8 cellular contexts compared by ENCODE assay signal in genomic region chr19:41309225-41310030, GRCh38. TPM values are rescaled to one million over a fixed set of nuclear protein-coding genes. Genes with fewer than 3 reads are reported as not detected.
DNase-seq lines count a peak whose midpoint lies in the region; ATAC-seq, FAIRE-seq and TF ChIP-seq lines count a peak whose summit lies in the region.

No MANE protein-coding gene starts in this region.

- CTCF ChIA-PET in CD4-positive, alpha-beta T cell (lab: Charles Lee) = interaction anchor here (0.8 to 5.0 kb wide), 9 partner anchors 11 to 105 kb away, joined by 3 to 43 read pairs (median 9); partner anchors contain the start of genes HNRNPUL1 and TGFB1
- CTCF ChIA-PET in HepG2 (lab: Yijun Ruan, JAX; ENCODE audit: low intra/inter-chr PET ratio, low total read pairs) = interaction anchor here (0.7 to 1.5 kb wide), 4 partner anchors 43 to 183 kb away, joined by 3 to 6 read pairs (median 4); no protein-coding TSS in a partner anchor

- POLR2A ChIA-PET in CD4-positive, alpha-beta T cell (lab: Charles Lee) = interaction anchor here (0.6 to 12.9 kb wide), 13 partner anchors 8 to 105 kb away, joined by 3 to 314 read pairs (median 5); partner anchors contain the start of genes B9D2, HNRNPUL1 and TGFB1
- POLR2A ChIA-PET in HepG2 (lab: Yijun Ruan, JAX) = interaction anchor here (1.2 to 5.3 kb wide), 6 partner anchors 11 to 105 kb away, joined by 4 to 55 read pairs (median 8); partner anchors contain the start of genes HNRNPUL1 and TGFB1

- FAIRE-seq in HepG2 (lab: Jason Lieb, UNC) = peak; percentile 12

- H2AFZ ChIP-seq in Loucy (ENCODE audit: low read length) = peak overlapping the region; percentile 78; the same call in 1 of the 2 replicates
- no peak overlapping the region for H2AFZ ChIP-seq in HepG2 (ENCODE audit: low read length)

- H4K20me1 ChIP-seq in Loucy (ENCODE audit: insufficient read depth, low read length, poor library complexity, severe bottlenecking) = peaks cover 19% of the 10 kb centered on the region
- H4K20me1 ChIP-seq in HepG2 (ENCODE audit: insufficient read depth, low read length) = no peaks in the 10 kb centered on the region

- H3F3A ChIP-seq in Loucy (ENCODE audit: low read depth) = peaks cover 6% of the 10 kb centered on the region; the same call in 1 of the 2 replicates

- no peaks in the 10 kb centered on the region for H3K27me3 ChIP-seq in CD4-positive, alpha-beta T cell (ENCODE audit: control insufficient read depth, insufficient read depth, low read length)
- H3K27me3 ChIP-seq in Loucy (ENCODE audit: insufficient read depth, low read length, poor library complexity, severe bottlenecking) (no peaks in the 10 kb centered on the region), brain microvascular endothelial cell (replicated peaks) (no peaks in the 10 kb centered on the region), HepG2 (ENCODE audit: control insufficient read depth in 1 of 2, insufficient read depth in 2 of 2, low read length in 2 of 2) (no peaks in the 10 kb centered on the region)

- H3K27ac ChIP-seq in CD4-positive, alpha-beta T cell (ENCODE audit: low read depth, low read length) = peak overlapping the region; percentile 97
- H3K27ac ChIP-seq in brain microvascular endothelial cell = peak overlapping the region; percentile 98
- peak overlapping the region; percentile 91 for H3K27ac ChIP-seq in HepG2 (ENCODE audit: extremely low read length, insufficient read depth, low read length)

- no peaks in the 10 kb centered on the region for H3K9me3 ChIP-seq in CD4-positive, alpha-beta T cell (ENCODE audit: control insufficient read depth, low read length)
- H3K9me3 ChIP-seq in Loucy (ENCODE audit: insufficient read depth, low read depth, low read length) = no peaks in the 10 kb centered on the region
- H3K9me3 ChIP-seq in HepG2 (ENCODE audit: low read length) = no peaks in the 10 kb centered on the region

- intact Hi-C loops in CD4-positive, alpha-beta T cell (cut with DNase I, micrococcal nuclease) = loop anchor here (2.0 to 10.0 kb wide), 8 partner anchors 17 to 647 kb away; partner anchors contain the start of genes DMAC2 (in 1 of the 2) and TGFB1 (in 1 of the 2)
- intact Hi-C loops in HepG2 (cut with micrococcal nuclease; ENCODE audit: unreplicated experiment) = loop anchor here (2.0 kb wide), 1 partner anchor 47 kb away; no protein-coding TSS in a partner anchor

- DNase-seq in CD4-positive, alpha-beta T cell = peak in 1 of 10 experiments; percentile 9
- DNase-seq in brain microvascular endothelial cell (no peak), HepG2 (ENCODE audit: low spot score) (no peak), superior temporal gyrus (ENCODE audit: extremely low spot score) (peak; percentile 35)
- DNase-seq in stimulated activated CD4-positive, alpha-beta T cell treated with anti-CD3 and anti-CD28 coated beads, Interleukin-4, amount 100 ng/mL, for 1 hour = no peak

- H3K9ac ChIP-seq in Loucy (ENCODE audit: low read depth, low read length, poor library complexity, severe bottlenecking) (peak overlapping the region; percentile 95), HepG2 (ENCODE audit: insufficient read depth, low read depth, low read length) (peak overlapping the region; percentile 90)

- no peaks in the 10 kb centered on the region for H3K9me3 Mint-ChIP-seq in CD4-positive, alpha-beta T cell

- peak overlapping the region; percentile 95 for H3K4me3 Mint-ChIP-seq in CD4-positive, alpha-beta T cell

- in situ Hi-C loops in brain microvascular endothelial cell (cut with HindIII; ENCODE audit: low pct_ligation_motif_present, low sequenced_read_pairs) (no loop called here), HepG2 (cut with HindIII; ENCODE audit: extremely low pct_ligation_motif_present, low pct_unique_long_range_greater_than_20kb) (loop anchor here (5.0 kb wide), 2 partner anchors 42 to 43 kb away; partner anchors contain the start of gene TGFB1)

- TF ChIP-seq RAD21 in HepG2 (CRISPR knock-in tag; IDR thresholded peaks at IDR 0.05) = no peak

- peak overlapping the region; percentile 97 for H3K27ac Mint-ChIP-seq in CD4-positive, alpha-beta T cell

- no peak for TF ChIP-seq CTCF in CD4-positive, alpha-beta T cell (IDR thresholded peaks at IDR 0.05)
- TF ChIP-seq CTCF in Loucy (conservative IDR thresholded peaks at IDR 0.05; ENCODE audit: low read length) (no peak), brain microvascular endothelial cell (IDR thresholded peaks at IDR 0.05; ENCODE audit: low read depth, low read length, missing control alignments) (no peak), HepG2 (CRISPR knock-in tag; IDR thresholded peaks at IDR 0.05) (no peak)

- WGBS in HepG2 (ENCODE audit: low lambda C conversion rate) = 23% methylated on average over 23 of the region's 23 CpGs

- H3K4me1 ChIP-seq in Loucy (ENCODE audit: insufficient read depth, low read length, poor library complexity, severe bottlenecking) (peaks cover 43% of the 10 kb centered on the region), HepG2 (ENCODE audit: insufficient read depth, low read length) (peaks cover 28% of the 10 kb centered on the region)

- H3K79me2 ChIP-seq in Loucy (ENCODE audit: insufficient read depth, low read length) (peaks cover 48% of the 10 kb centered on the region), HepG2 (ENCODE audit: insufficient read depth, low read length) (peaks cover 25% of the 10 kb centered on the region)

- no peaks in the 10 kb centered on the region for H3K9me2 ChIP-seq in Loucy (replicated peaks; ENCODE audit: low read depth, low read length)

- TSS peak; percentile 77 for BruUV-seq in HepG2 (replicated peaks; lab: Mats Ljungman, UMichigan)

- no peaks in the 10 kb centered on the region for H3K27me3 Mint-ChIP-seq in CD4-positive, alpha-beta T cell

- peaks cover 85% of the 10 kb centered on the region for H3K36me3 Mint-ChIP-seq in CD4-positive, alpha-beta T cell (ENCODE audit: low read depth)

- ATAC-seq in CD4-positive, alpha-beta T cell (ENCODE audit: poor library complexity) = peak; percentile 0
- ATAC-seq in HepG2 = peak; percentile 21
- no peak for ATAC-seq in GM19455 (IDR thresholded peaks at IDR 0.05; ENCODE audit: unreplicated experiment)
- ATAC-seq in GM19463 (IDR thresholded peaks at IDR 0.05; ENCODE audit: unreplicated experiment) = no peak

- peaks cover 88% of the 10 kb centered on the region for H3K4me1 Mint-ChIP-seq in CD4-positive, alpha-beta T cell (ENCODE audit: low read depth)

- peak overlapping the region; percentile 98 for H3K4me3 ChIP-seq in Loucy (ENCODE audit: low read length, poor library complexity, severe bottlenecking)
- peak overlapping the region; percentile 82 for H3K4me3 ChIP-seq in brain microvascular endothelial cell (ENCODE audit: low read depth, low read length)
- H3K4me3 ChIP-seq in HepG2 (replicated peaks in 1 of 3; ENCODE audit: insufficient read depth in 1 of 3, low read depth in 2 of 3, low read length in 3 of 3) = peak overlapping the region; percentile 72 to 90 (median 85)

- H3K36me3 ChIP-seq in Loucy (ENCODE audit: insufficient read depth, low read length) (peaks cover 48% of the 10 kb centered on the region), brain microvascular endothelial cell (replicated peaks) (peaks cover 40% of the 10 kb centered on the region), HepG2 (replicated peaks in 1 of 2; ENCODE audit: control insufficient read depth in 1 of 2, insufficient read depth in 2 of 2, low read length in 2 of 2) (peaks cover 27 to 44% of the 10 kb centered on the region in 2 experiments)

- TF ChIP-seq POLR2A in HepG2 (IDR thresholded peaks at IDR 0.05; ENCODE audit: insufficient read depth in 1 of 2, low read depth in 2 of 2, low read length in 2 of 2) = peak in 1 of 2 experiments; percentile 26; a peak in 1 of 4 replicates

- no peak for TF ChIP-seq EP300 in HepG2 (IDR thresholded peaks at IDR 0.05; ENCODE audit: low read depth in 2 of 2, low read length in 2 of 2)
- no peak for TF ChIP-seq EP300 in HepG2 (CRISPR knock-in tag; IDR thresholded peaks at IDR 0.05; ENCODE audit: borderline replicate concordance)

- H3K4me2 ChIP-seq in Loucy (ENCODE audit: low read depth, low read length, poor library complexity, severe bottlenecking) = peak overlapping the region; percentile 97
- H3K4me2 ChIP-seq in HepG2 (ENCODE audit: low read depth, low read length) = peak overlapping the region; percentile 84

RNA-seq across cellular contexts. Expression of gene CCDC97, which starts 0.5 kb away (rescaled TPM):
- 10 to 100 TPM; 27.3 to 29.7 TPM for total RNA-seq in CD4-positive, alpha-beta T cell
- 7.1 and 7.3 TPM in 2 replicates for total RNA-seq in HepG2 (2016; rRNA removed; fragmentation: Illumina TruSeq; extraction: Trizol)
- total RNA-seq in HepG2 (2016; cell fraction: cytosol; rRNA removed; fragmentation: Illumina TruSeq; extraction: Trizol; ENCODE audit: low read depth) = 1.5 and 3.3 TPM in 2 replicates
- total RNA-seq in HepG2 (2016; cell fraction: insoluble cytoplasmic fraction; rRNA removed; fragmentation: Illumina TruSeq; extraction: Trizol) = 6.7 and 7.8 TPM in 2 replicates
- total RNA-seq in HepG2 (2016; cell fraction: membrane; rRNA removed; fragmentation: Illumina TruSeq; extraction: Trizol) = 4.3 and 5.8 TPM in 2 replicates
- total RNA-seq in HepG2 (2016; cell fraction: nucleus; rRNA removed; fragmentation: Illumina TruSeq; extraction: Trizol) = 5.8 and 7.6 TPM in 2 replicates
- polyA plus RNA-seq in HepG2 (2011; rRNA removed) = 6.2 and 7.2 TPM in 2 replicates
- 6.6 and 7.0 TPM in 2 replicates for polyA plus RNA-seq in HepG2 (2011; cell fraction: cytosol; rRNA removed)
- polyA plus RNA-seq in HepG2 (2011; cell fraction: nucleus; rRNA removed) = 10.5 and 12.4 TPM in 2 replicates
- polyA plus RNA-seq in HepG2 (2012) = 8.9 and 9.4 TPM in 2 replicates
- polyA plus RNA-seq in HepG2 (2016; cell fraction: cytosol; fragmentation: Illumina TruSeq; extraction: Trizol; ENCODE audit: low read depth) = 1.4 and 1.9 TPM in 2 replicates
- polyA plus RNA-seq in HepG2 (2016; cell fraction: insoluble cytoplasmic fraction; fragmentation: Illumina TruSeq; extraction: Trizol; ENCODE audit: low read depth) = 10.6 and 15.1 TPM in 2 replicates
- 4.3 and 5.1 TPM in 2 replicates for polyA plus RNA-seq in HepG2 (2016; cell fraction: membrane; fragmentation: Illumina TruSeq; extraction: Trizol; ENCODE audit: low read depth)
- 16.5 and 17.3 TPM in 2 replicates for polyA plus RNA-seq in HepG2 (2016; cell fraction: nucleus; fragmentation: Illumina TruSeq; extraction: Trizol; ENCODE audit: insufficient read depth, low read depth)
- 11.3 and 18.0 TPM in 2 replicates for polyA minus RNA-seq in HepG2 (2011; rRNA and poly(A)+ RNA removed; ENCODE audit: low replicate concordance)
- 3.8 and 5.4 TPM in 2 replicates for polyA minus RNA-seq in HepG2 (2011; cell fraction: cytosol; rRNA and poly(A)+ RNA removed)
- 9.4 and 9.9 TPM in 2 replicates for polyA minus RNA-seq in HepG2 (2011; cell fraction: nucleus; rRNA and poly(A)+ RNA removed)

RNA-seq across cellular contexts. Expression of gene TGFB1, which starts 44.3 kb away (rescaled TPM):
- 100 to 1,000 TPM; 406 to 416 TPM for total RNA-seq in CD4-positive, alpha-beta T cell
- total RNA-seq in HepG2 (2016; rRNA removed; fragmentation: Illumina TruSeq; extraction: Trizol) = 2.7 and 4.1 TPM in 2 replicates
- 6.2 and 9.0 TPM in 2 replicates for total RNA-seq in HepG2 (2016; cell fraction: cytosol; rRNA removed; fragmentation: Illumina TruSeq; extraction: Trizol; ENCODE audit: low read depth)
- 2.2 and 3.6 TPM in 2 replicates for total RNA-seq in HepG2 (2016; cell fraction: insoluble cytoplasmic fraction; rRNA removed; fragmentation: Illumina TruSeq; extraction: Trizol)
- 12.7 and 14.7 TPM in 2 replicates for total RNA-seq in HepG2 (2016; cell fraction: membrane; rRNA removed; fragmentation: Illumina TruSeq; extraction: Trizol)
- total RNA-seq in HepG2 (2016; cell fraction: nucleus; rRNA removed; fragmentation: Illumina TruSeq; extraction: Trizol) = 3.0 and 7.5 TPM in 2 replicates
- 5.4 and 6.2 TPM in 2 replicates for polyA plus RNA-seq in HepG2 (2011; rRNA removed)
- polyA plus RNA-seq in HepG2 (2011; cell fraction: cytosol; rRNA removed) = 4.9 and 6.6 TPM in 2 replicates
- 24.0 and 30.3 TPM in 2 replicates for polyA plus RNA-seq in HepG2 (2011; cell fraction: nucleus; rRNA removed)
- 27.5 and 39.6 TPM in 2 replicates for polyA plus RNA-seq in HepG2 (2012)
- 35.9 and 36.5 TPM in 2 replicates for polyA plus RNA-seq in HepG2 (2016; cell fraction: cytosol; fragmentation: Illumina TruSeq; extraction: Trizol; ENCODE audit: low read depth)
- 13.3 and 16.4 TPM in 2 replicates for polyA plus RNA-seq in HepG2 (2016; cell fraction: insoluble cytoplasmic fraction; fragmentation: Illumina TruSeq; extraction: Trizol; ENCODE audit: low read depth)
- 49.5 and 52.5 TPM in 2 replicates for polyA plus RNA-seq in HepG2 (2016; cell fraction: membrane; fragmentation: Illumina TruSeq; extraction: Trizol; ENCODE audit: low read depth)
- 30.3 and 32.9 TPM in 2 replicates for polyA plus RNA-seq in HepG2 (2016; cell fraction: nucleus; fragmentation: Illumina TruSeq; extraction: Trizol; ENCODE audit: insufficient read depth, low read depth)
- polyA minus RNA-seq in HepG2 (2011; rRNA and poly(A)+ RNA removed; ENCODE audit: low replicate concordance) = 5.5 and 10.7 TPM in 2 replicates
- 17.6 and 20.2 TPM in 2 replicates for polyA minus RNA-seq in HepG2 (2011; cell fraction: cytosol; rRNA and poly(A)+ RNA removed)
- 6.1 and 7.5 TPM in 2 replicates for polyA minus RNA-seq in HepG2 (2011; cell fraction: nucleus; rRNA and poly(A)+ RNA removed)

RNA-seq across cellular contexts. Expression of gene HNRNPUL1, which starts 45.3 kb away (rescaled TPM):
- 100 to 1,000 TPM; 367 to 388 TPM for total RNA-seq in CD4-positive, alpha-beta T cell
- 81.7 and 88.8 TPM in 2 replicates for total RNA-seq in HepG2 (2016; rRNA removed; fragmentation: Illumina TruSeq; extraction: Trizol)
- total RNA-seq in HepG2 (2016; cell fraction: cytosol; rRNA removed; fragmentation: Illumina TruSeq; extraction: Trizol; ENCODE audit: low read depth) = 30.9 and 33.3 TPM in 2 replicates
- total RNA-seq in HepG2 (2016; cell fraction: insoluble cytoplasmic fraction; rRNA removed; fragmentation: Illumina TruSeq; extraction: Trizol) = 77.3 and 84.2 TPM in 2 replicates
- 78.7 and 78.8 TPM in 2 replicates for total RNA-seq in HepG2 (2016; cell fraction: membrane; rRNA removed; fragmentation: Illumina TruSeq; extraction: Trizol)
- total RNA-seq in HepG2 (2016; cell fraction: nucleus; rRNA removed; fragmentation: Illumina TruSeq; extraction: Trizol) = 62.2 and 71.6 TPM in 2 replicates
- polyA plus RNA-seq in HepG2 (2011; rRNA removed) = 29.7 and 30.9 TPM in 2 replicates
- 16.7 and 21.1 TPM in 2 replicates for polyA plus RNA-seq in HepG2 (2011; cell fraction: cytosol; rRNA removed)
- polyA plus RNA-seq in HepG2 (2011; cell fraction: nucleus; rRNA removed) = 36.0 and 41.1 TPM in 2 replicates
- polyA plus RNA-seq in HepG2 (2012) = 62.3 and 78.5 TPM in 2 replicates
- 43.7 and 48.0 TPM in 2 replicates for polyA plus RNA-seq in HepG2 (2016; cell fraction: cytosol; fragmentation: Illumina TruSeq; extraction: Trizol; ENCODE audit: low read depth)
- polyA plus RNA-seq in HepG2 (2016; cell fraction: insoluble cytoplasmic fraction; fragmentation: Illumina TruSeq; extraction: Trizol; ENCODE audit: low read depth) = 126 and 151 TPM in 2 replicates
- 99.0 and 109 TPM in 2 replicates for polyA plus RNA-seq in HepG2 (2016; cell fraction: membrane; fragmentation: Illumina TruSeq; extraction: Trizol; ENCODE audit: low read depth)
- polyA plus RNA-seq in HepG2 (2016; cell fraction: nucleus; fragmentation: Illumina TruSeq; extraction: Trizol; ENCODE audit: insufficient read depth, low read depth) = 102 and 113 TPM in 2 replicates
- 47.6 and 50.7 TPM in 2 replicates for polyA minus RNA-seq in HepG2 (2011; rRNA and poly(A)+ RNA removed; ENCODE audit: low replicate concordance)
- polyA minus RNA-seq in HepG2 (2011; cell fraction: cytosol; rRNA and poly(A)+ RNA removed) = 23.6 and 33.9 TPM in 2 replicates
- polyA minus RNA-seq in HepG2 (2011; cell fraction: nucleus; rRNA and poly(A)+ RNA removed) = 61.9 and 71.0 TPM in 2 replicates

RNA-seq across cellular contexts. Expression of gene B9D2, which starts 54.5 kb away (rescaled TPM):
- 10 to 100 TPM; 21.1 to 26.8 TPM for total RNA-seq in CD4-positive, alpha-beta T cell
- 4.4 and 5.3 TPM in 2 replicates for total RNA-seq in HepG2 (2016; rRNA removed; fragmentation: Illumina TruSeq; extraction: Trizol)
- total RNA-seq in HepG2 (2016; cell fraction: cytosol; rRNA removed; fragmentation: Illumina TruSeq; extraction: Trizol; ENCODE audit: low read depth) = 1.6 and 2.5 TPM in 2 replicates
- 4.5 and 4.8 TPM in 2 replicates for total RNA-seq in HepG2 (2016; cell fraction: insoluble cytoplasmic fraction; rRNA removed; fragmentation: Illumina TruSeq; extraction: Trizol)
- 3.0 and 4.0 TPM in 2 replicates for total RNA-seq in HepG2 (2016; cell fraction: membrane; rRNA removed; fragmentation: Illumina TruSeq; extraction: Trizol)
- total RNA-seq in HepG2 (2016; cell fraction: nucleus; rRNA removed; fragmentation: Illumina TruSeq; extraction: Trizol) = 2.3 and 2.6 TPM in 2 replicates
- 2.9 and 3.1 TPM in 2 replicates for polyA plus RNA-seq in HepG2 (2011; rRNA removed)
- polyA plus RNA-seq in HepG2 (2011; cell fraction: cytosol; rRNA removed) = 2.1 and 3.5 TPM in 2 replicates
- 2.3 and 2.4 TPM in 2 replicates for polyA plus RNA-seq in HepG2 (2011; cell fraction: nucleus; rRNA removed)
- 1.1 and 1.5 TPM in 2 replicates for polyA plus RNA-seq in HepG2 (2012)
- 1.9 TPM in 2 replicates for polyA plus RNA-seq in HepG2 (2016; cell fraction: cytosol; fragmentation: Illumina TruSeq; extraction: Trizol; ENCODE audit: low read depth)
- polyA plus RNA-seq in HepG2 (2016; cell fraction: insoluble cytoplasmic fraction; fragmentation: Illumina TruSeq; extraction: Trizol; ENCODE audit: low read depth) = 3.4 and 4.7 TPM in 2 replicates
- polyA plus RNA-seq in HepG2 (2016; cell fraction: membrane; fragmentation: Illumina TruSeq; extraction: Trizol; ENCODE audit: low read depth) = 2.7 and 3.1 TPM in 2 replicates
- 3.4 and 5.8 TPM in 2 replicates for polyA plus RNA-seq in HepG2 (2016; cell fraction: nucleus; fragmentation: Illumina TruSeq; extraction: Trizol; ENCODE audit: insufficient read depth, low read depth)
- polyA minus RNA-seq in HepG2 (2011; rRNA and poly(A)+ RNA removed; ENCODE audit: low replicate concordance) = 2.0 and 4.3 TPM in 2 replicates
- 1.2 and 1.5 TPM in 2 replicates for polyA minus RNA-seq in HepG2 (2011; cell fraction: cytosol; rRNA and poly(A)+ RNA removed)
- polyA minus RNA-seq in HepG2 (2011; cell fraction: nucleus; rRNA and poly(A)+ RNA removed) = 0.90 and 2.5 TPM in 2 replicates

Comparison
In these comparisons a context has a peak if more than half of its experiments do, and no peak if none do; other contexts are left out.
1. ATAC-seq: peak in CD4-positive, alpha-beta T cell (single experiment) and HepG2 (single experiment); none in GM19455 (single experiment) and GM19463 (single experiment).
2. RNA of gene TGFB1, which starts 44.3 kb away (total RNA-seq): 406 to 416 TPM in CD4-positive, alpha-beta T cell; 2.2 to 14.7 TPM in HepG2; every median in the first group is over 10 times any median in the second.
3. Peak in every context shown above with its lines, with median percentiles within 50 percentile points of each other: H3K27ac ChIP-seq and H3K4me3 ChIP-seq.